Comparison of ENCODE assay signal across 11 cellular contexts in genomic region chrX:109843963-109844751, GRCh38.
DNase-seq lines count a peak whose midpoint lies in the region; ATAC-seq and TF ChIP-seq lines count a peak whose summit lies in the region.
"Had no signal": no experiment of that assay in that cellular context is flagged by ENCODE, and none has a peak within 500 bp of the region (broad histone marks: within the 10 kb centered on the region; RNA-seq: fewer than 3 reads in every experiment).

No MANE protein-coding gene starts in this region.

- CTCF ChIA-PET in activated CD8-positive, alpha-beta memory T cell treated with anti-CD3 and anti-CD28 coated beads, Interleukin-2, amount 10 ng/mL, durations not matched to agents 7 days and 5 days (lab: Charles Lee), result interaction anchor here (1.0 kb wide), 1 partner anchor 13 kb away, joined by 5 read pairs; no protein-coding TSS in a partner anchor

- DNase-seq in GM12864 (ENCODE audit: low read depth), result peak; percentile 12
- DNase-seq in NB4 (ENCODE audit: low read depth), result peak; percentile 16
- DNase-seq in right lobe of liver, result no peak
- no peak for DNase-seq in type B pancreatic cell (ENCODE audit: extremely low spot score, unreplicated experiment)
- DNase-seq in activated CD8-positive, alpha-beta memory T cell treated with anti-CD3 and anti-CD28 coated beads, Interleukin-2, amount 10 ng/mL, durations not matched to agents 7 days and 5 days, result no peak
- no peak for DNase-seq in stomach
- no peak for DNase-seq in spleen
- DNase-seq: activated naive CD8-positive, alpha-beta T cell treated with anti-CD3 and anti-CD28 coated beads for 36 hours; NCI-H1092 had no signal

- TF ChIP-seq POLR2A in NB4 (IDR thresholded peaks at IDR 0.05; ENCODE audit: extremely low read depth, insufficient read length), result no peak
- TF ChIP-seq POLR2A in right lobe of liver (IDR thresholded peaks at IDR 0.05), result no peak
- no peak for TF ChIP-seq POLR2A in stomach (IDR thresholded peaks at IDR 0.05)
- no peak for TF ChIP-seq POLR2A in spleen (IDR thresholded peaks at IDR 0.05)

- H3K4me3 Mint-ChIP-seq in type B pancreatic cell, result no peak overlapping the region
- H3K4me3 Mint-ChIP-seq in activated CD8-positive, alpha-beta memory T cell treated with anti-CD3 and anti-CD28 coated beads, Interleukin-2, amount 10 ng/mL, durations not matched to agents 7 days and 5 days, result no peak overlapping the region
- H3K4me3 Mint-ChIP-seq: activated naive CD8-positive, alpha-beta T cell treated with anti-CD3 and anti-CD28 coated beads for 36 hours had no signal

- H3K4me1 ChIP-seq in right lobe of liver (peaks cover 0 to 20% (median 0%) of the 10 kb centered on the region in 4 donors), stomach (no peaks in the 10 kb centered on the region), spleen (peaks cover 0 to 5% (median 0%) of the 10 kb centered on the region in 6 donors)

- intact Hi-C loops in right lobe of liver (cut with DNase I) (no loop called here), stomach (cut with DNase I; ENCODE audit: low total_unique reads) (no loop called here), spleen (cut with DNase I; ENCODE audit: low total_unique reads) (no loop called here)

- H3K27ac ChIP-seq in right lobe of liver, result no peak overlapping the region
- H3K27ac ChIP-seq in stomach, result peak overlapping the region in 2 of 5 donors; percentile 15 to 39
- no peak overlapping the region for H3K27ac ChIP-seq in spleen

- H3K4me1 Mint-ChIP-seq in type B pancreatic cell (ENCODE audit: unreplicated experiment), result peaks cover 40% of the 10 kb centered on the region
- H3K4me1 Mint-ChIP-seq in activated CD8-positive, alpha-beta memory T cell treated with anti-CD3 and anti-CD28 coated beads, Interleukin-2, amount 10 ng/mL, durations not matched to agents 7 days and 5 days, result peaks cover 13% of the 10 kb centered on the region

- TF ChIP-seq EP300 in stomach (IDR thresholded peaks at IDR 0.05), result no peak

- peak; percentile 47 for ATAC-seq in GM21423 (IDR thresholded peaks at IDR 0.05; ENCODE audit: unreplicated experiment)
- peak in 3 of 4 donors; percentile 31 to 44 (median 33) for ATAC-seq in right lobe of liver
- ATAC-seq in activated CD8-positive, alpha-beta memory T cell treated with anti-CD3 and anti-CD28 coated beads, Interleukin-2, amount 10 ng/mL, durations not matched to agents 7 days and 5 days, result no peak
- ATAC-seq: HCT116 had no signal

- no peaks in the 10 kb centered on the region for H3K36me3 ChIP-seq in right lobe of liver
- no peaks in the 10 kb centered on the region for H3K36me3 ChIP-seq in stomach
- no peaks in the 10 kb centered on the region for H3K36me3 ChIP-seq in spleen

- no peak for TF ChIP-seq CTCF in GM12864 (IDR thresholded peaks at IDR 0.05; ENCODE audit: low read depth, low read length, missing control alignments)
- no peak for TF ChIP-seq CTCF in NB4 (IDR thresholded peaks at IDR 0.05; ENCODE audit: low read depth, low read length)
- no peak for TF ChIP-seq CTCF in right lobe of liver (IDR thresholded peaks at IDR 0.05)
- no peak for TF ChIP-seq CTCF in type B pancreatic cell (conservative IDR thresholded peaks at IDR 0.05)
- TF ChIP-seq CTCF in stomach (IDR thresholded peaks at IDR 0.05), result no peak
- TF ChIP-seq CTCF in spleen (IDR thresholded peaks at IDR 0.05 in 8 of 11, conservative IDR thresholded peaks at IDR 0.05 in 3 of 11), result no peak

- H3K9me3 ChIP-seq in right lobe of liver, result no peaks in the 10 kb centered on the region
- H3K9me3 ChIP-seq in stomach, result no peaks in the 10 kb centered on the region
- H3K9me3 ChIP-seq in spleen, result no peaks in the 10 kb centered on the region

- H3K27me3 ChIP-seq in right lobe of liver, result no peaks in the 10 kb centered on the region
- H3K27me3 ChIP-seq in stomach, result peaks cover 0 to 15% (median 0%) of the 10 kb centered on the region in 3 donors
- H3K27me3 ChIP-seq in spleen (replicated peaks in 1 of 7), result peaks cover 0 to 5% (median 0%) of the 10 kb centered on the region in 7 donors

- H3K27ac Mint-ChIP-seq in type B pancreatic cell, result no peak overlapping the region
- H3K27ac Mint-ChIP-seq in activated CD8-positive, alpha-beta memory T cell treated with anti-CD3 and anti-CD28 coated beads, Interleukin-2, amount 10 ng/mL, durations not matched to agents 7 days and 5 days, result no peak overlapping the region
- H3K27ac Mint-ChIP-seq: activated naive CD8-positive, alpha-beta T cell treated with anti-CD3 and anti-CD28 coated beads for 36 hours had no signal

- WGBS in right lobe of liver (ENCODE audit: insufficient coverage, low coverage, low lambda C conversion rate, missing lambda C conversion rate), result 100% methylated on average over 1 of the region's 1 CpG
- WGBS in stomach, 5 donors, result 86 to 100% (median 94%) methylated on average over 1 of the region's 1 CpG
- 80 to 100% (median 91%) methylated on average over 1 of the region's 1 CpG for WGBS in spleen, 5 donors

- H3K9me3 Mint-ChIP-seq in type B pancreatic cell, result no peaks in the 10 kb centered on the region
- no peaks in the 10 kb centered on the region for H3K9me3 Mint-ChIP-seq in activated CD8-positive, alpha-beta memory T cell treated with anti-CD3 and anti-CD28 coated beads, Interleukin-2, amount 10 ng/mL, durations not matched to agents 7 days and 5 days (ENCODE audit: low read depth)
- H3K9me3 Mint-ChIP-seq: activated naive CD8-positive, alpha-beta T cell treated with anti-CD3 and anti-CD28 coated beads for 36 hours had no signal

- no peaks in the 10 kb centered on the region for H3K36me3 Mint-ChIP-seq in type B pancreatic cell
- H3K36me3 Mint-ChIP-seq in activated CD8-positive, alpha-beta memory T cell treated with anti-CD3 and anti-CD28 coated beads, Interleukin-2, amount 10 ng/mL, durations not matched to agents 7 days and 5 days, result no peaks in the 10 kb centered on the region
- H3K36me3 Mint-ChIP-seq: activated naive CD8-positive, alpha-beta T cell treated with anti-CD3 and anti-CD28 coated beads for 36 hours had no signal

- no peaks in the 10 kb centered on the region for H3K27me3 Mint-ChIP-seq in type B pancreatic cell
- H3K27me3 Mint-ChIP-seq in activated CD8-positive, alpha-beta memory T cell treated with anti-CD3 and anti-CD28 coated beads, Interleukin-2, amount 10 ng/mL, durations not matched to agents 7 days and 5 days, result no peaks in the 10 kb centered on the region
- H3K27me3 Mint-ChIP-seq: activated naive CD8-positive, alpha-beta T cell treated with anti-CD3 and anti-CD28 coated beads for 36 hours had no signal

- no peak overlapping the region for H3K4me3 ChIP-seq in GM12864 (ENCODE audit: low read depth, low read length)
- no peak overlapping the region for H3K4me3 ChIP-seq in NB4 (ENCODE audit: low read depth, low read length)
- H3K4me3 ChIP-seq in right lobe of liver, result no peak overlapping the region
- H3K4me3 ChIP-seq in stomach, result no peak overlapping the region
- no peak overlapping the region for H3K4me3 ChIP-seq in spleen

Comparison
In these comparisons a context has a peak if more than half of its experiments do, and no peak if none do; other contexts are left out.
1. DNase-seq: peak in GM12864 (single experiment) and NB4 (single experiment); none in right lobe of liver (0 of 3), type B pancreatic cell (single experiment), activated CD8-positive, alpha-beta memory T cell treated with anti-CD3 and anti-CD28 coated beads, Interleukin-2, amount 10 ng/mL, durations not matched to agents 7 days and 5 days (single experiment), stomach (single experiment) and spleen (single experiment).